In the genomic region with DNA sequence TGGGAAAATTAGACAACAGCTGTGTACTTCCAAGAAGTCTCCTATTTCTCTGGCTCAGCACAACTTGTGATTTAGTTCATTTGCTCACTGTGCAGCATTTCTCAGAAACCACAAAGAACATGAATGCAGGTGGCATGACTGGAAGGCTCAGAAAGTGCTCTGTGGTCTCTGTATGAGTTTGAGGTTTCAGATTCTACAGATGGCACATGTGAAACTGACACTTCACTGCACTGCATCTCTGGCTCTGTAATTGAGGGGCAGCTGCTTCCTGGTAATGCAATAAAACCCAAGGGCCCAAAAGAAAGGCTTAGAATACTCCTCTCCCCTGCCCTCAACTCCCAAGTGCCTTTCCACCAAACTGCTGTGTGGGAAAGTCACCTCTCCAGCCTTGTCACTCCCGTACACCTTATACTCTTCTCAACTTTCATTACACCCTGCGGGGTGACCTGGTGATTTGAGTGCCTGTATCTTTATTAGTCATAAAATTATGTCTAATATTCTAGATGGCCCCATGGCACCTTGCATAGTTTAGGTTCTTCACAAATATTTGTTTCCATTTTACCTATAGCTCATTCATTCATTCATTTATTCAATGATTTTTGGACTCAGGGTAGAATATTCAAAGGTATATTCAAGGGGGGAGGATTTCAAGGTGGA, we compare ENCODE assay signal across 9 cellular contexts.
DNase-seq lines count a peak whose midpoint lies in the region; ATAC-seq and TF ChIP-seq lines count a peak whose summit lies in the region.
"Had no signal": no experiment of that assay in that cellular context is flagged by ENCODE, and none has a peak within 500 bp of the region (broad histone marks: within the 10 kb centered on the region; RNA-seq: fewer than 3 reads in every experiment).

No MANE protein-coding gene starts in this region.

- WGBS in IMR-90 (ENCODE audit: extremely low coverage in 2 of 2, insufficient read length in 1 of 2), 2 experiments, result no CpG with 5 or more reads among the region's 2 CpGs
- 81% methylated on average over 2 of the region's 2 CpGs for WGBS in right cardiac atrium

- 0 out of 2 replicates have a peak, but pooled peaks cover 3% of the 10 kb centered on the region for H3K9me1 ChIP-seq in IMR-90 (ENCODE audit: insufficient read depth, low read length)

- H3K27ac ChIP-seq in IMR-90 (ENCODE audit: insufficient read depth, low read length) (no peak overlapping the region), rectal smooth muscle tissue (ENCODE audit: low read depth, low read length) (no peak overlapping the region), brain microvascular endothelial cell (no peak overlapping the region), right cardiac atrium (ENCODE audit: low read length) (no peak overlapping the region)

- H3K23ac ChIP-seq in IMR-90 (ENCODE audit: low read depth, low read length), result no peak overlapping the region

- POLR2A ChIA-PET in IMR-90 (lab: Charles Lee; ENCODE audit: unreplicated experiment), result no interaction called here

- peaks cover 25% of the 10 kb centered on the region for H3K27me3 Mint-ChIP-seq in activated T-cell treated with anti-CD3 and anti-CD28 coated beads, Interleukin-2, amount 50 U/mL, for 4 hours (ENCODE audit: low read depth)

- no peaks in the 10 kb centered on the region for H3K36me3 ChIP-seq in IMR-90 (ENCODE audit: control insufficient read depth, insufficient read depth, low read length)
- H3K36me3 ChIP-seq in rectal smooth muscle tissue (ENCODE audit: control insufficient read depth, insufficient read depth, low read length), result no peaks in the 10 kb centered on the region
- no peaks in the 10 kb centered on the region for H3K36me3 ChIP-seq in brain microvascular endothelial cell (replicated peaks)
- H3K36me3 ChIP-seq: heart right ventricle had no signal

- no peaks in the 10 kb centered on the region for H3K36me3 Mint-ChIP-seq in activated T-cell treated with anti-CD3 and anti-CD28 coated beads, Interleukin-2, amount 50 U/mL, for 4 hours (ENCODE audit: insufficient read depth)

- no peak overlapping the region for H4K91ac ChIP-seq in IMR-90 (ENCODE audit: insufficient read depth, low read depth, low read length)

- no peak overlapping the region for H3K9ac ChIP-seq in IMR-90 (ENCODE audit: low read depth, low read length)
- no peak overlapping the region for H3K9ac ChIP-seq in rectal smooth muscle tissue (ENCODE audit: low read length)

- dilution Hi-C loops in IMR-90 (cut with HindIII; ENCODE audit: low sequenced_read_pairs, unreplicated experiment), result no loop called here

- in situ Hi-C loops in GM13977 (cut with MboI; ENCODE audit: low pct_unique_long_range_greater_than_20kb, low sequenced_read_pairs, unreplicated experiment) (loop anchor here (10.0 kb wide), 1 partner anchor 252 kb away; no protein-coding TSS in a partner anchor), IMR-90 (cut with MboI; ENCODE audit: low sequenced_read_pairs) (no loop called here), brain microvascular endothelial cell (cut with HindIII; ENCODE audit: low pct_ligation_motif_present, low sequenced_read_pairs) (loop anchor here (25.0 kb wide), 1 partner anchor 234 kb away; no protein-coding TSS in a partner anchor)

- H2AK5ac ChIP-seq in IMR-90 (ENCODE audit: low read depth, low read length), result peak overlapping the region; percentile 20; the same call in 1 of the 2 replicates

- H3K9me3 ChIP-seq in IMR-90 (ENCODE audit: control insufficient read depth, insufficient read depth, low read length), result no peaks in the 10 kb centered on the region
- no peaks in the 10 kb centered on the region for H3K9me3 ChIP-seq in right cardiac atrium (ENCODE audit: control insufficient read depth, low read length)
- H3K9me3 ChIP-seq: heart right ventricle had no signal

- peak; percentile 44 for DNase-seq in GM13977 (ENCODE audit: low spot score)
- DNase-seq in IMR-90, result peak; percentile 41
- no peak for DNase-seq in activated T-cell treated with anti-CD3 and anti-CD28 coated beads, Interleukin-2, amount 50 U/mL, for 4 hours
- DNase-seq in brain microvascular endothelial cell, result no peak
- DNase-seq in NCI-H526 (lab: John Stamatoyannopoulos, UW), result no peak
- DNase-seq in right cardiac atrium, result no peak
- DNase-seq: heart right ventricle had no signal

- no peak overlapping the region for H2AK9ac ChIP-seq in IMR-90 (replicated peaks; ENCODE audit: low read depth, low read length, poor library complexity)

- H3K79me1 ChIP-seq in IMR-90 (ENCODE audit: low read depth in 1 of 2, low read length in 2 of 2), result no peaks in the 10 kb centered on the region

- no peaks in the 10 kb centered on the region for H3K9me3 Mint-ChIP-seq in activated T-cell treated with anti-CD3 and anti-CD28 coated beads, Interleukin-2, amount 50 U/mL, for 4 hours

- H2BK15ac ChIP-seq in IMR-90 (ENCODE audit: low read depth, low read length), result 0 out of 3 replicates have a peak overlapping the region, but pooled peaks have one; percentile 57

- peak overlapping the region; percentile 32; the same call in 1 of the 2 replicates for H2BK120ac ChIP-seq in IMR-90 (ENCODE audit: low read depth, low read length)

- no peak overlapping the region for H3K4me3 ChIP-seq in IMR-90 (ENCODE audit: insufficient read depth, low read depth, low read length)
- peak overlapping the region; percentile 2 for H3K4me3 ChIP-seq in rectal smooth muscle tissue (ENCODE audit: low read length)
- no peak overlapping the region for H3K4me3 ChIP-seq in brain microvascular endothelial cell (ENCODE audit: low read depth, low read length)
- H3K4me3 ChIP-seq in right cardiac atrium (ENCODE audit: low read length), result no peak overlapping the region
- H3K4me3 ChIP-seq: heart right ventricle had no signal

- BruUV-seq in IMR-90 (replicated peaks; lab: Mats Ljungman, UMichigan), result no TSS peak

- no peak overlapping the region for H4K8ac ChIP-seq in IMR-90 (ENCODE audit: low read depth in 2 of 2, low read length in 2 of 2)

- TF ChIP-seq POLR2A in IMR-90 (IDR thresholded peaks at IDR 0.05; ENCODE audit: low read depth, low read length), result no peak

- intact Hi-C loops in IMR-90 (cut with micrococcal nuclease) (loop anchor here (5.0 kb wide), 1 partner anchor 461 kb away; no protein-coding TSS in a partner anchor), right cardiac atrium (cut with DNase I) (loop anchor here in 1 of 4 donors (10.0 kb wide), 1 partner anchor 242 kb away; no protein-coding TSS in a partner anchor)

- ATAC-seq in GM21515 (IDR thresholded peaks at IDR 0.05; ENCODE audit: unreplicated experiment) (peak; percentile 100), IMR-90 (ENCODE audit: low read depth) (no peak), right cardiac atrium (no peak)
- peak; percentile 97 to 98 for ATAC-seq in activated T-cell treated with anti-CD3 and anti-CD28 coated beads, Interleukin-2, amount 50 U/mL, for 4 hours

- peak overlapping the region; percentile 2; the same call in 1 of the 2 replicates for H3K4ac ChIP-seq in IMR-90 (ENCODE audit: low read depth, low read length)

- H3K27me3 ChIP-seq in IMR-90 (ENCODE audit: control insufficient read depth, insufficient read depth, low read length), result no peaks in the 10 kb centered on the region; the same call in 1 of the 2 replicates
- no peaks in the 10 kb centered on the region for H3K27me3 ChIP-seq in rectal smooth muscle tissue (ENCODE audit: control insufficient read depth, insufficient read depth, low read length)
- H3K27me3 ChIP-seq in brain microvascular endothelial cell (replicated peaks), result no peaks in the 10 kb centered on the region
- H3K27me3 ChIP-seq in right cardiac atrium (ENCODE audit: control insufficient read depth, insufficient read depth), result no peaks in the 10 kb centered on the region

- no peak overlapping the region for H2BK20ac ChIP-seq in IMR-90 (ENCODE audit: low read depth, low read length)

- H4K5ac ChIP-seq in IMR-90 (ENCODE audit: low read depth, low read length), result no peak overlapping the region

- no peak for TF ChIP-seq RAD21 in IMR-90 (IDR thresholded peaks at IDR 0.05; ENCODE audit: low read length)

- no peak overlapping the region; the same call in 1 of the 2 replicates for H3K14ac ChIP-seq in IMR-90 (replicated peaks; ENCODE audit: low read depth, low read length)

- H2AFZ ChIP-seq in IMR-90 (replicated peaks; ENCODE audit: low read length, poor library complexity), result no peak overlapping the region

- TF ChIP-seq CTCF in GM13977 (IDR thresholded peaks at IDR 0.05; ENCODE audit: extremely low read depth, insufficient read depth, missing control alignments), result no peak
- TF ChIP-seq CTCF in IMR-90 (conservative IDR thresholded peaks at IDR 0.05; ENCODE audit: low read depth, low read length), result no peak
- no peak for TF ChIP-seq CTCF in brain microvascular endothelial cell (IDR thresholded peaks at IDR 0.05; ENCODE audit: low read depth, low read length, missing control alignments)

- H3K4me2 ChIP-seq in IMR-90 (ENCODE audit: low read depth, low read length), result no peak overlapping the region

- H3K4me1 ChIP-seq in IMR-90 (ENCODE audit: control insufficient read depth, insufficient read depth, low read length), result peaks cover 13% of the 10 kb centered on the region
- no peaks in the 10 kb centered on the region for H3K4me1 ChIP-seq in rectal smooth muscle tissue (ENCODE audit: control insufficient read depth, insufficient read depth, low read length)
- no peaks in the 10 kb centered on the region for H3K4me1 ChIP-seq in right cardiac atrium (ENCODE audit: control insufficient read depth, insufficient read depth, low read length)

- peaks cover 10% of the 10 kb centered on the region for H3K4me1 Mint-ChIP-seq in activated T-cell treated with anti-CD3 and anti-CD28 coated beads, Interleukin-2, amount 50 U/mL, for 4 hours (ENCODE audit: low read depth)

- CTCF ChIA-PET in IMR-90 (lab: Yijun Ruan, JAX), result interaction anchor here (2.1 kb wide), 1 partner anchor 244 kb away, joined by 5 read pairs; no protein-coding TSS in a partner anchor

- no peak overlapping the region for H3K4me3 Mint-ChIP-seq in activated T-cell treated with anti-CD3 and anti-CD28 coated beads, Interleukin-2, amount 50 U/mL, for 4 hours

- 0 out of 2 replicates have a peak, but pooled peaks cover 4% of the 10 kb centered on the region for H4K20me1 ChIP-seq in IMR-90 (ENCODE audit: insufficient read depth, low read length)

- no peak overlapping the region for H2BK5ac ChIP-seq in IMR-90 (ENCODE audit: low read depth, low read length, poor library complexity, severe bottlenecking)

- H3K56ac ChIP-seq in IMR-90 (ENCODE audit: extremely low read depth, insufficient read depth, low read length), result no peak overlapping the region

- no peak overlapping the region for H3K18ac ChIP-seq in IMR-90 (ENCODE audit: low read depth, low read length)

TF ChIP-seq in IMR-90, 13 proteins besides CTCF, POLR2A, EP300 and RAD21:
- TF ChIP-seq BHLHE40 (IDR thresholded peaks at IDR 0.05; ENCODE audit: low read depth, low read length), result no peak
- no peak for TF ChIP-seq MXI1 (IDR thresholded peaks at IDR 0.05; ENCODE audit: borderline replicate concordance, low read depth, low read length)
- TF ChIP-seq FOS (IDR thresholded peaks at IDR 0.05; ENCODE audit: low read depth, low read length), result no peak

Comparison
In these comparisons a context has a peak if more than half of its experiments do, and no peak if none do; other contexts are left out.
1. DNase-seq: peak in GM13977 (single experiment) and IMR-90 (single experiment); none in activated T-cell treated with anti-CD3 and anti-CD28 coated beads, Interleukin-2, amount 50 U/mL, for 4 hours (single experiment), brain microvascular endothelial cell (single experiment), NCI-H526 (0 of 2) and right cardiac atrium (0 of 3).
2. ATAC-seq: peak in GM21515 (single experiment) and activated T-cell treated with anti-CD3 and anti-CD28 coated beads, Interleukin-2, amount 50 U/mL, for 4 hours (2 of 2); none in IMR-90 (single experiment) and right cardiac atrium (0 of 2).